In the genomic region with DNA sequence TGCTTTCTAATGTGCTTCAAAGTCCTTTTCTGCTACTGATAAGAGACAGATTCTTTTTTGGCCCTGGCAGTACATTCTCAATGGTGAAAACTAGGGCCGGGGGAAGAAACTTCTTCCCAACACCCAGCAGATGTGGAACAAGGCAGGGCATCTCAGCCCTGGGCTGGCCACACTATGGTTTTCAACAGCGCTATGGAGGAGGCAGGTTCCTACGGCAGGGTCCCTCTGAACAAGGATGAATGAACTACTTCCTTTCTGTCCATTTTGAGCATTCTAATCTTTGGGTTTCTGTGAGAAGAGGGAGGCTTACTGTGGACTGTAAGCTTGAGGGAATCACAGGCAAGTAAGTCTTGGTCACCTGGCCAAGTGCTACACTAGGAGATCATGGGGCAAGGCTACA, we compare ENCODE assay signal across 25 cellular contexts.
DNase-seq lines count a peak whose midpoint lies in the region; ATAC-seq, FAIRE-seq and TF ChIP-seq lines count a peak whose summit lies in the region.
"Had no signal": no experiment of that assay in that cellular context is flagged by ENCODE, and none has a peak within 500 bp of the region (broad histone marks: within the 10 kb centered on the region; RNA-seq: fewer than 3 reads in every experiment).

No MANE protein-coding gene starts in this region.

- peaks cover 10% of the 10 kb centered on the region for H3K27me3 Mint-ChIP-seq in astrocyte (ENCODE audit: low read depth, unreplicated experiment)
- no peaks in the 10 kb centered on the region for H3K27me3 Mint-ChIP-seq in osteocyte (ENCODE audit: unreplicated experiment)
- H3K27me3 Mint-ChIP-seq: CD4-positive, alpha-beta T cell had no signal

- no peak overlapping the region for H3K27ac ChIP-seq in HCT116 (ENCODE audit: low read depth, low read length)
- H3K27ac ChIP-seq in astrocyte (ENCODE audit: low read depth, low read length), result no peak overlapping the region
- H3K27ac ChIP-seq in esophagus muscularis mucosa (replicated peaks in 1 of 4), result no peak overlapping the region
- H3K27ac ChIP-seq: A549; BLaER1 treated with 17β-estradiol and CSF1 and Interleukin-3, amounts not matched to agents 10 nM and 100 nM had no signal

- POLR2A ChIA-PET in HCT116 (lab: Charles Lee), result no interaction called here

- no peak for TF ChIP-seq CTCF in HCT116 (IDR thresholded peaks at IDR 0.05 in 2 of 3, conservative IDR thresholded peaks at IDR 0.05 in 1 of 3; ENCODE audit: borderline replicate concordance in 1 of 3, insufficient read depth in 1 of 3, low read depth in 2 of 3, low read length in 2 of 3)
- TF ChIP-seq CTCF in astrocyte (IDR thresholded peaks at IDR 0.05; ENCODE audit: insufficient read depth, low read depth, low read length), result no peak
- TF ChIP-seq CTCF in esophagus muscularis mucosa (IDR thresholded peaks at IDR 0.05), result no peak
- TF ChIP-seq CTCF in osteocyte (IDR thresholded peaks at IDR 0.05), result no peak

- H3K27ac Mint-ChIP-seq in astrocyte (ENCODE audit: unreplicated experiment) (no peak overlapping the region), osteocyte (ENCODE audit: unreplicated experiment) (no peak overlapping the region)
- H3K27ac Mint-ChIP-seq: CD14-positive monocyte; CD8-positive, alpha-beta memory T cell; GM23338; H9; HFFc6 had no signal

- TF ChIP-seq POLR2A in HCT116 (IDR thresholded peaks at IDR 0.05; ENCODE audit: borderline replicate concordance, extremely low read depth, insufficient read depth, insufficient read length) (no peak), esophagus muscularis mucosa (IDR thresholded peaks at IDR 0.05; ENCODE audit: low read depth) (no peak)

- TF ChIP-seq EP300 in esophagus muscularis mucosa (IDR thresholded peaks at IDR 0.05), result no peak

- H3K9ac ChIP-seq in HCT116 (ENCODE audit: low read length) (no peak overlapping the region), astrocyte (ENCODE audit: low read length) (no peak overlapping the region)
- H3K9ac ChIP-seq: BLaER1 treated with 17β-estradiol and CSF1 and Interleukin-3, amounts not matched to agents 10 nM and 100 nM had no signal

- BruUV-seq in HCT116 (replicated peaks; lab: Mats Ljungman, UMichigan), result no TSS peak

- H2AFZ ChIP-seq in HCT116 (ENCODE audit: low read depth, low read length, poor library complexity, severe bottlenecking) (no peak overlapping the region), astrocyte (ENCODE audit: low read depth, low read length) (no peak overlapping the region)
- H2AFZ ChIP-seq: GM23338 had no signal

- no peaks in the 10 kb centered on the region for H3K79me2 ChIP-seq in HCT116 (ENCODE audit: insufficient read depth, low read length)
- no peaks in the 10 kb centered on the region for H3K79me2 ChIP-seq in astrocyte (ENCODE audit: insufficient read depth, low read length)

- intact Hi-C loops in HCT116 (cut with micrococcal nuclease) (no loop called here), esophagus muscularis mucosa (cut with DNase I) (no loop called here)

- no peaks in the 10 kb centered on the region for H3K9me2 ChIP-seq in HCT116 (ENCODE audit: insufficient read depth)

- H4K20me1 ChIP-seq in HCT116 (ENCODE audit: insufficient read depth), result no peaks in the 10 kb centered on the region
- no peaks in the 10 kb centered on the region for H4K20me1 ChIP-seq in astrocyte (ENCODE audit: insufficient read depth, low read length)
- H4K20me1 ChIP-seq: BLaER1 treated with 17β-estradiol and CSF1 and Interleukin-3, amounts not matched to agents 10 nM and 100 nM had no signal

- CTCF ChIA-PET in HCT116 (lab: Charles Lee), result no interaction called here

- H3K27me3 ChIP-seq in HCT116 (ENCODE audit: insufficient read depth, low read length) (peaks cover 9% of the 10 kb centered on the region), astrocyte (ENCODE audit: insufficient read depth, low read length) (no peaks in the 10 kb centered on the region), esophagus muscularis mucosa (no peaks in the 10 kb centered on the region)
- H3K27me3 ChIP-seq: BE2C; BLaER1 treated with 17β-estradiol and CSF1 and Interleukin-3, amounts not matched to agents 10 nM and 100 nM had no signal

- no peaks in the 10 kb centered on the region for H3K36me3 Mint-ChIP-seq in astrocyte (ENCODE audit: low read depth, unreplicated experiment)
- no peaks in the 10 kb centered on the region for H3K36me3 Mint-ChIP-seq in osteocyte (ENCODE audit: unreplicated experiment)
- H3K36me3 Mint-ChIP-seq: CD14-positive monocyte; CD8-positive, alpha-beta memory T cell had no signal

- H3K9me3 ChIP-seq in HCT116 (ENCODE audit: control insufficient read depth in 1 of 2, insufficient read depth in 1 of 2, low read depth in 1 of 2, low read length in 2 of 2) (no peaks in the 10 kb centered on the region), astrocyte (ENCODE audit: insufficient read depth, low read depth, low read length) (no peaks in the 10 kb centered on the region), esophagus muscularis mucosa (no peaks in the 10 kb centered on the region)
- H3K9me3 ChIP-seq: A549, BE2C had no signal

- no peak for TF ChIP-seq RAD21 in HCT116 (IDR thresholded peaks at IDR 0.05; ENCODE audit: low read depth)

- peaks cover 0 to 8% of the 10 kb centered on the region in 2 experiments; a peak in 2 of 4 replicates for H3K4me1 ChIP-seq in HCT116 (ENCODE audit: control insufficient read depth in 1 of 2, insufficient read depth in 2 of 2, low read length in 2 of 2)
- H3K4me1 ChIP-seq in astrocyte (ENCODE audit: insufficient read depth, low read length), result no peaks in the 10 kb centered on the region
- H3K4me1 ChIP-seq in esophagus muscularis mucosa, result no peaks in the 10 kb centered on the region
- H3K4me1 ChIP-seq: A549; BE2C; BLaER1 treated with 17β-estradiol and CSF1 and Interleukin-3, amounts not matched to agents 10 nM and 100 nM had no signal

- DNase-seq in HCT116 (ENCODE audit: low read depth, low spot score), result no peak
- no peak for DNase-seq in astrocyte (ENCODE audit: low read depth)
- DNase-seq in esophagus muscularis mucosa (ENCODE audit: extremely low spot score), result peak; percentile 86
- peak; percentile 65 for DNase-seq in osteocyte (ENCODE audit: extremely low spot score, unreplicated experiment)
- DNase-seq in GM19238 (ENCODE audit: insufficient read length, low spot score), result no peak
- no peak for DNase-seq in NOMO-1 (lab: John Stamatoyannopoulos, UW; ENCODE audit: unreplicated experiment in 2 of 2)
- no peak for DNase-seq in germinal center (ENCODE audit: low spot score)
- DNase-seq: 8988T; AML-193; BE2C; CD4-positive, alpha-beta T cell; CD8-positive, alpha-beta memory T cell; DMS 273 treated with DMSO at 0.1 percent for 48 hours; DMS79; GDM1; H9 had no signal

- H3K4me2 ChIP-seq in HCT116 (ENCODE audit: low read length) (peak overlapping the region; percentile 35; the same call in 1 of the 2 replicates), astrocyte (ENCODE audit: low read length) (peak overlapping the region; percentile 37)
- H3K4me2 ChIP-seq: A549; BLaER1 treated with 17β-estradiol and CSF1 and Interleukin-3, amounts not matched to agents 10 nM and 100 nM; GM23338 had no signal

- no peaks in the 10 kb centered on the region for H3K36me3 ChIP-seq in HCT116 (ENCODE audit: control insufficient read depth in 1 of 2, insufficient read depth in 2 of 2, low read length in 2 of 2)
- no peaks in the 10 kb centered on the region for H3K36me3 ChIP-seq in astrocyte (ENCODE audit: insufficient read depth, low read length)
- H3K36me3 ChIP-seq in esophagus muscularis mucosa, result peaks cover 0 to 21% (median 6%) of the 10 kb centered on the region in 4 donors
- H3K36me3 ChIP-seq: BE2C; BLaER1 treated with 17β-estradiol and CSF1 and Interleukin-3, amounts not matched to agents 10 nM and 100 nM had no signal

- H3K4me1 Mint-ChIP-seq in astrocyte (ENCODE audit: low read depth, unreplicated experiment), result peaks cover 4% of the 10 kb centered on the region
- no peaks in the 10 kb centered on the region for H3K4me1 Mint-ChIP-seq in osteocyte (ENCODE audit: unreplicated experiment)
- H3K4me1 Mint-ChIP-seq: CD14-positive monocyte; CD8-positive, alpha-beta memory T cell; GM23338; H9 had no signal

- 89% methylated on average over 3 of the region's 3 CpGs for WGBS in esophagus muscularis mucosa

- ATAC-seq in HCT116 (no peak), GM19328 (IDR thresholded peaks at IDR 0.05; ENCODE audit: unreplicated experiment) (no peak)
- ATAC-seq: A549, GM12878, GM23338 had no signal

- FAIRE-seq in astrocyte (lab: Jason Lieb, UNC), result no peak
- FAIRE-seq: A549, D721Med, GM12878, GM18507 had no signal

- no peak overlapping the region for H3K4me3 Mint-ChIP-seq in astrocyte (ENCODE audit: unreplicated experiment)
- no peak overlapping the region for H3K4me3 Mint-ChIP-seq in osteocyte (ENCODE audit: unreplicated experiment)
- H3K4me3 Mint-ChIP-seq: CD14-positive monocyte; CD4-positive, alpha-beta T cell; CD8-positive, alpha-beta memory T cell; GM23338; H9; HFFc6 had no signal

- H3K4me3 ChIP-seq in HCT116 (replicated peaks in 1 of 2; ENCODE audit: low read depth in 1 of 2, low read length in 2 of 2) (no peak overlapping the region), astrocyte (ENCODE audit: insufficient read depth, low read depth, low read length) (no peak overlapping the region), esophagus muscularis mucosa (no peak overlapping the region)
- H3K4me3 ChIP-seq: A549; BLaER1 treated with 17β-estradiol and CSF1 and Interleukin-3, amounts not matched to agents 10 nM and 100 nM; GM12878; GM23338 had no signal

- RAD21 ChIA-PET in HCT116 (lab: Charles Lee; ENCODE audit: low non-redundant PET in 1 of 2, low total read pairs in 2 of 2, uncharacterized antibody in 2 of 2, unreplicated experiment in 2 of 2), result no interaction called here

- H3K9me3 Mint-ChIP-seq in astrocyte (ENCODE audit: unreplicated experiment) (no peaks in the 10 kb centered on the region), osteocyte (ENCODE audit: unreplicated experiment) (no peaks in the 10 kb centered on the region)
- H3K9me3 Mint-ChIP-seq: CD4-positive, alpha-beta T cell; CD8-positive, alpha-beta memory T cell; GM23338; H9; HFFc6 had no signal

TF ChIP-seq in HCT116, 20 proteins besides CTCF, POLR2A, EP300 and RAD21:
- no peak for TF ChIP-seq SIN3A (IDR thresholded peaks at IDR 0.05; ENCODE audit: low read depth)
- no peak for TF ChIP-seq EGR1 (IDR thresholded peaks at IDR 0.05; ENCODE audit: low read depth)
- TF ChIP-seq JUND (IDR thresholded peaks at IDR 0.05), result no peak
- no peak for TF ChIP-seq EZH2 (IDR thresholded peaks at IDR 0.05)
- no peak for TF ChIP-seq CBX3 (IDR thresholded peaks at IDR 0.05; ENCODE audit: low read depth)

Comparison
In these comparisons a context has a peak if more than half of its experiments do, and no peak if none do; other contexts are left out.
1. DNase-seq: peak in esophagus muscularis mucosa (single experiment) and osteocyte (single experiment); none in HCT116 (single experiment), astrocyte (single experiment), GM19238 (single experiment), NOMO-1 (0 of 2) and germinal center (single experiment).